Comparison of ENCODE assay signal across 1 cellular context in genomic region chr9:133974631-133975341, GRCh38.
TF ChIP-seq lines count a peak whose summit lies in the region.

No MANE protein-coding gene starts in this region.

TF ChIP-seq in WTC11, 78 proteins besides CTCF, POLR2A, EP300 and RAD21 (continued from another document):
- TF ChIP-seq ZNF281 (CRISPR knock-in tag; IDR thresholded peaks at IDR 0.05), result no peak
- TF ChIP-seq, protein P1, sequence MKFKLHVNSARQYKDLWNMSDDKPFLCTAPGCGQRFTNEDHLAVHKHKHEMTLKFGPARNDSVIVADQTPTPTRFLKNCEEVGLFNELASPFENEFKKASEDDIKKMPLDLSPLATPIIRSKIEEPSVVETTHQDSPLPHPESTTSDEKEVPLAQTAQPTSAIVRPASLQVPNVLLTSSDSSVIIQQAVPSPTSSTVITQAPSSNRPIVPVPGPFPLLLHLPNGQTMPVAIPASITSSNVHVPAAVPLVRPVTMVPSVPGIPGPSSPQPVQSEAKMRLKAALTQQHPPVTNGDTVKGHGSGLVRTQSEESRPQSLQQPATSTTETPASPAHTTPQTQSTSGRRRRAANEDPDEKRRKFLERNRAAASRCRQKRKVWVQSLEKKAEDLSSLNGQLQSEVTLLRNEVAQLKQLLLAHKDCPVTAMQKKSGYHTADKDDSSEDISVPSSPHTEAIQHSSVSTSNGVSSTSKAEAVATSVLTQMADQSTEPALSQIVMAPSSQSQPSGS (CRISPR knock-in tag; IDR thresholded peaks at IDR 0.05; ENCODE audit: borderline replicate concordance, low read depth), result no peak
- no peak for TF ChIP-seq NR3C1 (CRISPR knock-in tag; conservative IDR thresholded peaks at IDR 0.05; ENCODE audit: low read depth)
- TF ChIP-seq PRRX2 (CRISPR knock-in tag; IDR thresholded peaks at IDR 0.05), result no peak
- no peak for TF ChIP-seq EMX1 (CRISPR knock-in tag; IDR thresholded peaks at IDR 0.05)
